1 cellular context compared by ENCODE assay signal in the genomic region with DNA sequence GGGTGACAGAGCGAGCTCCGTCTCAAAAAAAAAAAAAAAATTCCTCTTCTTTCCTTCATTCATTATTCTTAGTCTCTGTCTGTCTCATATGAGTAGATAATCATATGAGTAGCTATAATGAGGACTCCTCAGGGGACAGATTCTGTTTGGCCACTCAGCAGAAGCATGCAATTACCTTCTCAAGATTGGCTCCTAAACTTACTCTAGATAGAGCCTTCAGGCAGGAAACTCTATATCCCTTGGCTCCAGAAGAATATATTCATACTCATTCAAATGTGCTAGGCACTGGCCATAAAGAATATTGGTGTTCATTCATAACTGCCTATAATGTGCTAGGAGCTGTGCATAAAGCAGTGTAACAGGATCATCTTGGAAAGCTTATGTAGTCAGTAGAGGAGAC.
TF ChIP-seq lines count a peak whose summit lies in the region.

No MANE protein-coding gene starts in this region.

TF ChIP-seq in HEK293, 187 proteins besides CTCF, POLR2A, EP300 and RAD21 (continued from another document):
- peak; percentile 98 for TF ChIP-seq ZBTB6 (tag by site-specific recombination; IDR thresholded peaks at IDR 0.05)
